8 cellular contexts compared by ENCODE assay signal in the genomic region with DNA sequence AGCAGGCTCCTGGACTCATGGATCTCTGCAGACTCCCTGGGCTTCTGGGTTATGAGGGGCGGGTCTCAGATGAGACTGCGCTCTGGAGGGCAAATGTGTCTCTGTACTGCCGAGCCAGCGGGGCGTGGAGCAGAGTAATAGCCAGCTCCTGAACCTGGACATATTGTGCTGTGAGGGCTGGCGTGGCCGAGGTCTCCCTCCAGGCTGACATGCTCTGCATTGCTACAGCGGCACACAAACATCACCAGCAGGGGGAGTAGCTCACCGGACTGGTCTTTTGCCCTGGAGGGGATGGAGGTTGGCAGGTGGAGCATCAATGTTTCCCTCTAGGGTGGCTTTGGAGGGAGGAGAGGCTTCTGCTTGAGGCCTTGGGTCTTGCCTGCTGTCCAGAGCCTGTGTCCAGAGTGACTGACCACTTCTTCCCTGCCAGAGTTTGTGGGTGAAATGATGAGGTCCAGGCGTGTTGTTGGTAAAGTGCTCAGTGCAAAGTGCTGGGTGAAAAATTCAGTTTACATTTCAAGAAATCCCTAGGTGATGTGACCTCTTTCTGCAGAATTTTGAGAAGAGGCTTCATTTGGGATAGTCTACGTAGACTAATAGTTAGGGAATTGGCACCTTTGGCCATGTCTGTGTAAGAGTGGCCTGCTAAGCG. TPM values are rescaled to one million over a fixed set of nuclear protein-coding genes. Genes with fewer than 3 reads are reported as not detected.
DNase-seq lines count a peak whose midpoint lies in the region; ATAC-seq, FAIRE-seq and TF ChIP-seq lines count a peak whose summit lies in the region.

No MANE protein-coding gene starts in this region.

- peak; percentile 22 to 60 (median 42) for TF ChIP-seq CTCF in pancreas (IDR thresholded peaks at IDR 0.05)

- no peak for FAIRE-seq in pancreas (lab: Jason Lieb, UNC)

- no peak overlapping the region for H3K4me3 ChIP-seq in pancreas

- ATAC-seq in GM21367 (IDR thresholded peaks at IDR 0.05; ENCODE audit: unreplicated experiment): peak; percentile 59
- peak; percentile 57 for ATAC-seq in esophagus mucosa
- peak; percentile 38 to 80 (median 74) for ATAC-seq in pancreas
- ATAC-seq in GM19023 (IDR thresholded peaks at IDR 0.05; ENCODE audit: unreplicated experiment): no peak

- H3K36me3 ChIP-seq in pancreas: no peaks in the 10 kb centered on the region

- DNase-seq in AML-193 (lab: John Stamatoyannopoulos, UW) (peak; percentile 38 to 70), NCI-H774 (lab: John Stamatoyannopoulos, UW) (peak; percentile 30), pancreas (peak in 4 of 6 donors; percentile 66 to 80 (median 72)), DMS153 treated with DMSO at 0.1 percent for 48 hours (lab: John Stamatoyannopoulos, UW; ENCODE audit: unreplicated experiment) (no peak)
- peak; percentile 80 for DNase-seq in activated CD8-positive, alpha-beta memory T cell treated with anti-CD3 and anti-CD28 coated beads for 24 hours

- 38 to 41% methylated on average over 12 of the region's 12 CpGs for WGBS in pancreas, 2 donors

- H3K27me3 ChIP-seq in pancreas: no peaks in the 10 kb centered on the region

- H3K9me3 ChIP-seq in pancreas: no peaks in the 10 kb centered on the region

- H3K4me1 ChIP-seq in pancreas: no peaks in the 10 kb centered on the region

- intact Hi-C loops in pancreas (cut with DNase I): loop anchor here in 1 of 3 donors (10.0 kb wide), 1 partner anchor 521 kb away; no protein-coding TSS in a partner anchor

- H3K27ac ChIP-seq in pancreas: no peak overlapping the region

RNA-seq across cellular contexts. Expression of a gene that starts 10.9 kb away (rescaled TPM):
- total RNA-seq in esophagus mucosa (1.6 TPM), pancreas (10 to 100 TPM in 5 of 6 donors, 1 to 10 TPM in 1; 9.5 to 39.6 (median 19.0) TPM)
- 100 to 1,000 TPM; 126 to 220 TPM for polyA plus RNA-seq in pancreas
